ENCODE assay signal across 1 cellular context in genomic region chr2:209208211-209208610, GRCh38.
TF ChIP-seq lines count a peak whose summit lies in the region.

No MANE protein-coding gene starts in this region.

TF ChIP-seq in HepG2, 621 proteins besides CTCF, POLR2A, EP300 and RAD21 (continued from another document):
- no peak for TF ChIP-seq ZNF235 (CRISPR knock-in tag; IDR thresholded peaks at IDR 0.05; ENCODE audit: borderline replicate concordance)
- no peak for TF ChIP-seq SP5 (CRISPR knock-in tag; IDR thresholded peaks at IDR 0.05; ENCODE audit: borderline replicate concordance, low read depth)
- peak; percentile 51; the same call in 1 of the 2 replicates for TF ChIP-seq SMC3 (IDR thresholded peaks at IDR 0.05; ENCODE audit: low read length)
- no peak for TF ChIP-seq ZSCAN5A (CRISPR knock-in tag; IDR thresholded peaks at IDR 0.05; ENCODE audit: borderline replicate concordance)
- TF ChIP-seq NCOA2 (CRISPR knock-in tag; IDR thresholded peaks at IDR 0.05): no peak
- TF ChIP-seq ZNF687 (CRISPR knock-in tag; IDR thresholded peaks at IDR 0.05): no peak
- TF ChIP-seq ARNTL (CRISPR knock-in tag; IDR thresholded peaks at IDR 0.05): no peak
- no peak for TF ChIP-seq ZNF34 (CRISPR knock-in tag; IDR thresholded peaks at IDR 0.05; ENCODE audit: borderline replicate concordance)
- TF ChIP-seq PTBP1 (IDR thresholded peaks at IDR 0.05; ENCODE audit: low read depth, low read length, poor library complexity, severe bottlenecking): no peak
- TF ChIP-seq ZNF33B (CRISPR knock-in tag; IDR thresholded peaks at IDR 0.05): no peak
- TF ChIP-seq HOXA5 (CRISPR knock-in tag; IDR thresholded peaks at IDR 0.05): no peak
- TF ChIP-seq ONECUT2 (CRISPR knock-in tag; IDR thresholded peaks at IDR 0.05): peak; percentile 81
- TF ChIP-seq NFRKB (IDR thresholded peaks at IDR 0.05): no peak
- TF ChIP-seq HNRNPLL (IDR thresholded peaks at IDR 0.05; ENCODE audit: low read depth, low read length, poor library complexity, severe bottlenecking): no peak
- no peak for TF ChIP-seq SOX5 (CRISPR knock-in tag; IDR thresholded peaks at IDR 0.05; ENCODE audit: borderline replicate concordance)
- peak; percentile 58 for TF ChIP-seq MIXL1 (CRISPR knock-in tag; IDR thresholded peaks at IDR 0.05)
- TF ChIP-seq ZNF672 (CRISPR knock-in tag; IDR thresholded peaks at IDR 0.05): no peak
- no peak for TF ChIP-seq SMAD1 (CRISPR knock-in tag; IDR thresholded peaks at IDR 0.05; ENCODE audit: borderline replicate concordance, low read depth)
- no peak for TF ChIP-seq HNF1A (IDR thresholded peaks at IDR 0.05; ENCODE audit: low read depth)
- TF ChIP-seq HNF1A (CRISPR knock-in tag; IDR thresholded peaks at IDR 0.05; ENCODE audit: borderline replicate concordance): no peak
- no peak for TF ChIP-seq ZBTB7A (CRISPR knock-in tag; IDR thresholded peaks at IDR 0.05)
- TF ChIP-seq MAF1 (CRISPR knock-in tag; IDR thresholded peaks at IDR 0.05; ENCODE audit: borderline replicate concordance): no peak
- TF ChIP-seq HDAC2 (CRISPR knock-in tag; IDR thresholded peaks at IDR 0.05): no peak
- no peak for TF ChIP-seq TEF (CRISPR knock-in tag; IDR thresholded peaks at IDR 0.05)
- TF ChIP-seq ZNF484 (CRISPR knock-in tag; IDR thresholded peaks at IDR 0.05; ENCODE audit: borderline replicate concordance, low read depth): no peak
- no peak for TF ChIP-seq GZF1 (CRISPR knock-in tag; IDR thresholded peaks at IDR 0.05)
- TF ChIP-seq ZBTB49 (CRISPR knock-in tag; IDR thresholded peaks at IDR 0.05; ENCODE audit: borderline replicate concordance): no peak
- no peak for TF ChIP-seq HNF4G (IDR thresholded peaks at IDR 0.05; ENCODE audit: borderline replicate concordance, low read depth, low read length)
- no peak for TF ChIP-seq HNF4G (CRISPR knock-in tag; IDR thresholded peaks at IDR 0.05; ENCODE audit: borderline replicate concordance, low read depth)
TF ChIP-seq in HepG2: peak in this region for 12.
